In genomic region chr9:133930046-133931015, GRCh38 we compare ENCODE assay signal across 20 cellular contexts.
DNase-seq lines count a peak whose midpoint lies in the region; TF ChIP-seq lines count a peak whose summit lies in the region.
"Had no signal": no experiment of that assay in that cellular context is flagged by ENCODE, and none has a peak within 500 bp of the region (broad histone marks: within the 10 kb centered on the region; RNA-seq: fewer than 3 reads in every experiment).

No MANE protein-coding gene starts in this region.

- no CpG with 5 or more reads among the region's 32 CpGs for WGBS in neuronal stem cell (ENCODE audit: extremely low coverage in 2 of 2, insufficient read length in 2 of 2, insufficient replicate concordance in 1 of 2), 2 donors

- peaks cover 25 to 41% (median 26%) of the 10 kb centered on the region in 3 donors for H3K4me1 Mint-ChIP-seq in IgD-negative memory B cell
- H3K4me1 Mint-ChIP-seq: T-cell had no signal

- H3K36me3 ChIP-seq in neuronal stem cell (replicated peaks in 1 of 2; ENCODE audit: control insufficient read depth in 2 of 2, insufficient read depth in 2 of 2, low read length in 2 of 2) (peaks cover 2 to 39% of the 10 kb centered on the region in 2 donors), H7 (replicated peaks; ENCODE audit: control insufficient read depth, insufficient read depth, low read length) (no peaks in the 10 kb centered on the region; the same call in 1 of the 2 replicates)
- H3K36me3 ChIP-seq: right atrium auricular region had no signal

- H2BK120ac ChIP-seq in neuronal stem cell (ENCODE audit: low read depth, low read length): no peak overlapping the region

- H3K9me3 Mint-ChIP-seq in IgD-negative memory B cell: no peaks in the 10 kb centered on the region
- H3K9me3 Mint-ChIP-seq: activated naive CD4-positive, alpha-beta T cell treated with anti-CD3 and anti-CD28 coated beads for 36 hours; T-cell had no signal

- peak overlapping the region in 2 of 4 donors; percentile 60 to 85 for H3K4me3 Mint-ChIP-seq in IgD-negative memory B cell
- H3K4me3 Mint-ChIP-seq: activated naive CD4-positive, alpha-beta T cell treated with anti-CD3 and anti-CD28 coated beads for 36 hours; T-cell had no signal

- peak overlapping the region; percentile 42 for H2BK15ac ChIP-seq in neuronal stem cell (ENCODE audit: low read length)

- H4K8ac ChIP-seq in neuronal stem cell (ENCODE audit: low read depth, low read length): no peak overlapping the region

- H3K4me3 ChIP-seq in neuronal stem cell (ENCODE audit: low read length in 2 of 2) (no peak overlapping the region), H7 (ENCODE audit: insufficient read depth, low read depth, low read length) (no peak overlapping the region)
- H3K4me3 ChIP-seq: right atrium auricular region had no signal

- TF ChIP-seq CTCF in VCaP (conservative IDR thresholded peaks at IDR 0.05): no peak

- H3K14ac ChIP-seq in neuronal stem cell (ENCODE audit: low read length): no peak overlapping the region

- H3K4ac ChIP-seq in neuronal stem cell (ENCODE audit: low read length): no peak overlapping the region

- H3K23ac ChIP-seq in neuronal stem cell (ENCODE audit: low read depth, low read length, poor library complexity): peak overlapping the region; percentile 29

- peak overlapping the region; percentile 40 for H2AK5ac ChIP-seq in neuronal stem cell (ENCODE audit: low read depth, low read length)

- H3K27ac Mint-ChIP-seq in IgD-negative memory B cell: peak overlapping the region in 2 of 3 donors; percentile 77 to 81
- H3K27ac Mint-ChIP-seq: activated naive CD4-positive, alpha-beta T cell treated with anti-CD3 and anti-CD28 coated beads for 36 hours; T-cell had no signal

- H3K4me1 ChIP-seq in neuronal stem cell (ENCODE audit: control insufficient read depth in 2 of 2, insufficient read depth in 1 of 2, low read depth in 1 of 2, low read length in 2 of 2): peaks cover 14 to 21% of the 10 kb centered on the region in 2 donors

- peak overlapping the region; percentile 30 for H3K9ac ChIP-seq in neuronal stem cell (ENCODE audit: low read depth, low read length, poor library complexity)

- no peak overlapping the region for H3K4me2 ChIP-seq in neuronal stem cell (ENCODE audit: insufficient read depth, low read length, poor library complexity, severe bottlenecking)

- peaks cover 0 to 1% of the 10 kb centered on the region in 2 donors for H3K9me3 ChIP-seq in neuronal stem cell (replicated peaks in 1 of 2; ENCODE audit: control insufficient read depth in 2 of 2, insufficient read depth in 1 of 2, low read depth in 1 of 2, low read length in 2 of 2)
- H3K9me3 ChIP-seq: right atrium auricular region had no signal

- H3K27ac ChIP-seq in VCaP (peak overlapping the region; percentile 79), neuronal stem cell (replicated peaks; ENCODE audit: low read length) (no peak overlapping the region)
- H3K27ac ChIP-seq: right atrium auricular region had no signal

- no peak overlapping the region for H4K91ac ChIP-seq in neuronal stem cell (ENCODE audit: low read depth, low read length, poor library complexity)

- H3K27me3 ChIP-seq in neuronal stem cell (ENCODE audit: control insufficient read depth in 3 of 3, insufficient read depth in 3 of 3, low read depth in 1 of 3, low read length in 3 of 3): no peaks in the 10 kb centered on the region
- H3K27me3 ChIP-seq in H7 (ENCODE audit: control insufficient read depth, insufficient read depth, low read length): no peaks in the 10 kb centered on the region
- H3K27me3 ChIP-seq: right atrium auricular region had no signal

- peaks cover 17% of the 10 kb centered on the region for H3K79me1 ChIP-seq in neuronal stem cell (ENCODE audit: low read depth, low read length)

- H3K36me3 Mint-ChIP-seq in IgD-negative memory B cell: peaks cover 4% of the 10 kb centered on the region
- H3K36me3 Mint-ChIP-seq: T-cell had no signal

- peak overlapping the region; percentile 78 for H2BK5ac ChIP-seq in neuronal stem cell (ENCODE audit: low read length)

- peak overlapping the region; percentile 59 for H3K18ac ChIP-seq in neuronal stem cell (ENCODE audit: low read length)

- H2BK12ac ChIP-seq in neuronal stem cell (ENCODE audit: low read length): peak overlapping the region; percentile 60

- DNase-seq in NCI-H2029 (lab: John Stamatoyannopoulos, UW): peak; percentile 52
- no peak for DNase-seq in NCI-H2029 treated with DMSO at 0.1 percent for 48 hours (lab: John Stamatoyannopoulos, UW)
- DNase-seq in neuronal stem cell (ENCODE audit: low spot score): no peak
- DNase-seq in NCI-H1694 (lab: John Stamatoyannopoulos, UW): no peak
- no peak for DNase-seq in H7
- no peak for DNase-seq in stimulated activated naive CD4-positive, alpha-beta T cell treated with Interleukin-2 at 50 U/mL for 16 hours (lab: John Stamatoyannopoulos, UW)
- DNase-seq: activated CD4-positive, alpha-beta T cell treated with anti-CD3 and anti-CD28 coated beads for 4 hours; activated naive CD4-positive, alpha-beta T cell treated with anti-CD3 and anti-CD28 coated beads for 36 hours; activated T-cell treated with anti-CD3 and anti-CD28 coated beads, Interleukin-2, amount 50 U/mL, for 48 hours; dermis blood vessel endothelial cell; KG1; left colon; naive B cell; NCI-H69; PC-3; stimulated activated CD4-positive, alpha-beta T cell treated with anti-CD3 and anti-CD28 coated beads, Interleukin-12 subunit alpha, Interleukin-12 subunit beta, amount 100 ng/mL, for 4 hours; T-cell had no signal

- no peaks in the 10 kb centered on the region for H3K27me3 Mint-ChIP-seq in IgD-negative memory B cell
- H3K27me3 Mint-ChIP-seq: naive B cell, T-cell had no signal

- H2AFZ ChIP-seq in neuronal stem cell (ENCODE audit: low read length): no peak overlapping the region
